In genomic region chr6:2873643-2874042, GRCh38 we compare ENCODE assay signal across 29 cellular contexts. TPM values are rescaled to one million over a fixed set of nuclear protein-coding genes. Genes with fewer than 3 reads are reported as not detected.
"Had no signal": no experiment of that assay in that cellular context is flagged by ENCODE, and none has a peak within 500 bp of the region (broad histone marks: within the 10 kb centered on the region; RNA-seq: fewer than 3 reads in every experiment).

No MANE protein-coding gene starts in this region.

- H3K36me3 ChIP-seq: breast epithelium, prostate gland, right atrium auricular region, stomach, upper lobe of left lung had no signal

- H3K9me3 ChIP-seq: breast epithelium, prostate gland, right atrium auricular region, stomach, testis, upper lobe of left lung had no signal

- H3K27me3 ChIP-seq: breast epithelium, right atrium auricular region, stomach, testis, upper lobe of left lung had no signal

- FAIRE-seq: astrocyte, islet of Langerhans had no signal

- H3K4me3 ChIP-seq: breast epithelium, prostate gland, right atrium auricular region, stomach, testis, upper lobe of left lung had no signal

- H3K4me1 ChIP-seq: breast epithelium, prostate gland had no signal

- H3K36me3 Mint-ChIP-seq: natural killer cell had no signal

- H3K27ac ChIP-seq: breast epithelium, prostate gland, right atrium auricular region had no signal

- H3K4me3 Mint-ChIP-seq: activated T-cell treated with anti-CD3 and anti-CD28 coated beads, Interleukin-2, amount 50 U/mL, for 4 hours; T-helper 2 cell treated with Interferon-gamma antibody and Interleukin-4, amounts not matched to agents 5 μg/mL and 100 μg/mL, for 36 hours; WTC11 had no signal

- H3K9me3 Mint-ChIP-seq: activated T-cell treated with anti-CD3 and anti-CD28 coated beads, Interleukin-2, amount 50 U/mL, for 4 hours; natural killer cell had no signal

- DNase-seq: activated CD4-positive, alpha-beta T cell treated with anti-CD3 and anti-CD28 coated beads for 4 hours; activated CD8-positive, alpha-beta memory T cell treated with anti-CD3 and anti-CD28 coated beads, Interleukin-2, amount 50 U/mL, for 4 hours; activated CD8-positive, alpha-beta T cell treated with anti-CD3 and anti-CD28 coated beads for 36 hours; activated effector memory CD4-positive, alpha-beta T cell treated with Interleukin-2 at 50 U/mL for 16 hours; activated naive CD4-positive, alpha-beta T cell treated with anti-CD3 and anti-CD28 coated beads, Interleukin-2, amount 10 ng/mL, durations not matched to agents 7 days and 5 days; activated T-cell treated with anti-CD3 and anti-CD28 coated beads, Interleukin-2, amount 50 U/mL, for 4 hours; cortex of kidney; effector CD8-positive, alpha-beta T cell; foreskin fibroblast; glutamatergic neuron; hippocampal formation; left cardiac atrium; mesendoderm; natural killer cell; nucleus accumbens; stimulated activated CD4-positive, alpha-beta T cell treated with anti-CD3 and anti-CD28 coated beads, Interleukin-12 subunit alpha, Interleukin-12 subunit beta, amount 100 ng/mL, for 4 hours; stimulated activated CD4-positive, alpha-beta T cell treated with anti-CD3 and anti-CD28 coated beads, Interleukin-1b, Interleukin-23, amount 100 ng/mL, for 48 hours; stimulated activated CD8-positive, alpha-beta memory T cell treated with anti-CD3 and anti-CD28 coated beads, Interleukin-4, amount 100 ng/mL, for 48 hours; stomach; upper lobe of left lung had no signal

- H3K27ac Mint-ChIP-seq: activated naive CD4-positive, alpha-beta T cell treated with anti-CD3 and anti-CD28 coated beads, Interleukin-2, amount 10 ng/mL, durations not matched to agents 7 days and 5 days; WTC11 had no signal

- ATAC-seq: activated CD8-positive, alpha-beta T cell treated with anti-CD3 and anti-CD28 coated beads for 36 hours; activated T-cell treated with anti-CD3 and anti-CD28 coated beads, Interleukin-2, amount 50 U/mL, for 4 hours; natural killer cell; WTC11 had no signal

- H3K27me3 Mint-ChIP-seq: activated CD8-positive, alpha-beta T cell treated with anti-CD3 and anti-CD28 coated beads for 36 hours had no signal

RNA-seq across cellular contexts. Expression of gene SERPINB9, which starts 29.5 kb away (rescaled TPM):
- total RNA-seq: SK-MEL-5 had no signal
